20 cellular contexts compared by ENCODE assay signal in genomic region chr1:200972985-200973742, GRCh38.
"Had no signal": no experiment of that assay in that cellular context is flagged by ENCODE, and none has a peak within 500 bp of the region (broad histone marks: within the 10 kb centered on the region; RNA-seq: fewer than 3 reads in every experiment).

No MANE protein-coding gene starts in this region.

- ATAC-seq: activated naive CD8-positive, alpha-beta T cell treated with anti-CD3 and anti-CD28 coated beads, Interleukin-2, amount 50 U/mL, for 24 hours; gastroesophageal sphincter; stimulated activated naive CD8-positive, alpha-beta T cell treated with anti-CD3 and anti-CD28 coated beads, Interleukin-15, amount 100 ng/mL, for 72 hours had no signal

- H3K27me3 ChIP-seq: esophagus squamous epithelium, gastroesophageal sphincter, tibial artery had no signal

- H3K36me3 ChIP-seq: esophagus squamous epithelium, tibial artery had no signal

- H3K79me2 ChIP-seq: parathyroid adenoma had no signal

- DNase-seq: activated CD4-positive, alpha-beta T cell treated with anti-CD3 and anti-CD28 coated beads for 1 hour; activated CD8-positive, alpha-beta memory T cell treated with anti-CD3 and anti-CD28 coated beads for 24 hours; activated CD8-positive, alpha-beta memory T cell treated with anti-CD3 and anti-CD28 coated beads, Interleukin-2, amount 50 U/mL, for 4 hours; activated effector memory CD4-positive, alpha-beta T cell treated with Interleukin-2 at 50 U/mL for 16 hours; activated naive CD4-positive, alpha-beta T cell treated with anti-CD3 and anti-CD28 coated beads, Interleukin-2, amount 10 ng/mL, durations not matched to agents 7 days and 5 days; activated naive CD8-positive, alpha-beta T cell treated with anti-CD3 and anti-CD28 coated beads, Interleukin-2, amount 50 U/mL, for 24 hours; activated T-cell treated with anti-CD3 and anti-CD28 coated beads, Interleukin-2, amount 50 U/mL, for 48 hours; cortex of kidney; endodermal cell; esophagus squamous epithelium; head of caudate nucleus; left cardiac atrium; mesenchymal stem cell; naive B cell; stimulated activated CD4-positive, alpha-beta T cell treated with anti-CD3 and anti-CD28 coated beads, Interleukin-12 subunit alpha, Interleukin-12 subunit beta, amount 100 ng/mL, for 4 hours; stimulated activated CD4-positive, alpha-beta T cell treated with anti-CD3 and anti-CD28 coated beads, Interleukin-4, amount 100 ng/mL, for 4 hours; stimulated activated naive CD8-positive, alpha-beta T cell treated with anti-CD3 and anti-CD28 coated beads, Interleukin-15, amount 100 ng/mL, for 72 hours; tibial artery had no signal

- H3K4me1 Mint-ChIP-seq: activated naive CD4-positive, alpha-beta T cell treated with anti-CD3 and anti-CD28 coated beads, Interleukin-2, amount 10 ng/mL, durations not matched to agents 7 days and 5 days had no signal

- H3K4me3 ChIP-seq: esophagus squamous epithelium, gastroesophageal sphincter, tibial artery had no signal

- H3K4me3 Mint-ChIP-seq: activated naive CD4-positive, alpha-beta T cell treated with anti-CD3 and anti-CD28 coated beads, Interleukin-2, amount 10 ng/mL, durations not matched to agents 7 days and 5 days; activated naive CD8-positive, alpha-beta T cell treated with anti-CD3 and anti-CD28 coated beads, Interleukin-2, amount 50 U/mL, for 24 hours; endodermal cell; stimulated activated naive CD8-positive, alpha-beta T cell treated with anti-CD3 and anti-CD28 coated beads, Interleukin-15, amount 100 ng/mL, for 72 hours had no signal

- H3K27ac Mint-ChIP-seq: activated naive CD8-positive, alpha-beta T cell treated with anti-CD3 and anti-CD28 coated beads, Interleukin-2, amount 50 U/mL, for 24 hours; endodermal cell had no signal

- H3K9me3 ChIP-seq: esophagus squamous epithelium, gastroesophageal sphincter, tibial artery had no signal

- H3K9me3 Mint-ChIP-seq: activated naive CD4-positive, alpha-beta T cell treated with anti-CD3 and anti-CD28 coated beads, Interleukin-2, amount 10 ng/mL, durations not matched to agents 7 days and 5 days; activated naive CD8-positive, alpha-beta T cell treated with anti-CD3 and anti-CD28 coated beads, Interleukin-2, amount 50 U/mL, for 24 hours; endodermal cell; naive B cell; stimulated activated naive CD8-positive, alpha-beta T cell treated with anti-CD3 and anti-CD28 coated beads, Interleukin-15, amount 100 ng/mL, for 72 hours had no signal

- H3K27ac ChIP-seq: esophagus squamous epithelium, gastroesophageal sphincter, parathyroid adenoma, tibial artery had no signal

- H3K4me1 ChIP-seq: parathyroid adenoma had no signal

- H2AFZ ChIP-seq: parathyroid adenoma had no signal

- H3K27me3 Mint-ChIP-seq: activated naive CD4-positive, alpha-beta T cell treated with anti-CD3 and anti-CD28 coated beads, Interleukin-2, amount 10 ng/mL, durations not matched to agents 7 days and 5 days; activated naive CD8-positive, alpha-beta T cell treated with anti-CD3 and anti-CD28 coated beads, Interleukin-2, amount 50 U/mL, for 24 hours; naive B cell; stimulated activated naive CD8-positive, alpha-beta T cell treated with anti-CD3 and anti-CD28 coated beads, Interleukin-15, amount 100 ng/mL, for 72 hours had no signal
